8 cellular contexts compared by ENCODE assay signal in the genomic region with DNA sequence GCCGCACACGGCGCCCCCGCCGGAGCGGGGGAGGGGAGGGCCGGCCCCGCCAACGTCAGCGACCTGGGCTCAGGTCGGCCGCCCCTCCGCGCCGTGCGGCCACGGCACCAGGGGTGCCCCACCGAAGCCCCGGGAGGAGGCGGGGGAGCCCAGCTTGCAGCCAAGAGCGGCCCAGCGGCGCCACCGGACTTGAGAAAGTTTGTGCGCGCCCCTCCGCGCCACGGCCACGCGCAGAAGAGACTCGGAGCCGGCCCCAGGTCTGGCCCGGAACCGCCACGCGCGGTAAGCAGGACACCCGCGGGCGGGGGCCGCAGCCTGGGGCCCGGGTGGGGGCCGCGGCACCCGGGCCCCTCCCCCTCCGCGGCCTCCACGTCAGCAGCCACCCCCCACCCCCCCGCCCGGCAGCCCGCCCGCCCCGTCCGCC. TPM values are rescaled to one million over a fixed set of nuclear protein-coding genes. Genes with fewer than 3 reads are reported as not detected.
DNase-seq lines count a peak whose midpoint lies in the region; ATAC-seq and TF ChIP-seq lines count a peak whose summit lies in the region.

No MANE protein-coding gene starts in this region.

- in situ Hi-C loops in brain microvascular endothelial cell (cut with HindIII; ENCODE audit: low pct_ligation_motif_present, low sequenced_read_pairs) = no loop called here

- WGBS in stomach, 5 donors = 0 to 1% (median 0%) methylated on average over 14 to 47 of the region's 55 CpGs; no CpG with 5 or more reads in 1 of the 5 donors

- intact Hi-C loops in stomach (cut with DNase I; ENCODE audit: low total_unique reads) = no loop called here

- peak; percentile 26 for ATAC-seq in GM21717 (IDR thresholded peaks at IDR 0.05; ENCODE audit: unreplicated experiment)

- H3K9me3 ChIP-seq in stomach = no peaks in the 10 kb centered on the region

- peaks cover 25 to 65% (median 53%) of the 10 kb centered on the region in 4 donors for H3K4me1 ChIP-seq in stomach

- H3K27me3 ChIP-seq in brain microvascular endothelial cell (replicated peaks) (no peaks in the 10 kb centered on the region), kidney epithelial cell (ENCODE audit: control insufficient read depth, insufficient read depth, low read length) (no peaks in the 10 kb centered on the region), stomach (no peaks in the 10 kb centered on the region)

- H3K27ac ChIP-seq in brain microvascular endothelial cell = peak overlapping the region; percentile 92
- peak overlapping the region; percentile 94 to 98 (median 97) for H3K27ac ChIP-seq in stomach

- peak; percentile 10 for DNase-seq in ELF-1 (ENCODE audit: low read depth, low spot score)
- peak; percentile 44 for DNase-seq in NCI-H69 (lab: John Stamatoyannopoulos, UW)
- DNase-seq in brain microvascular endothelial cell = no peak
- no peak for DNase-seq in kidney epithelial cell (ENCODE audit: low read depth)
- peak; percentile 47 for DNase-seq in stomach
- no peak for DNase-seq in stimulated activated CD4-positive, alpha-beta T cell treated with anti-CD3 and anti-CD28 coated beads, Interleukin-1b, Interleukin-23, amount 100 ng/mL, for 48 hours
- no peak for DNase-seq in NCI-H1417 treated with DMSO at 0.1 percent for 48 hours (lab: John Stamatoyannopoulos, UW)

- H3K36me3 ChIP-seq in brain microvascular endothelial cell (replicated peaks) (peaks cover 18% of the 10 kb centered on the region), kidney epithelial cell (ENCODE audit: control insufficient read depth, insufficient read depth, low read length) (peaks cover 2% of the 10 kb centered on the region), stomach (peaks cover 0 to 18% (median 13%) of the 10 kb centered on the region in 4 donors)

- no peak for TF ChIP-seq EP300 in stomach (IDR thresholded peaks at IDR 0.05)

- TF ChIP-seq POLR2A in stomach (IDR thresholded peaks at IDR 0.05) = no peak

- TF ChIP-seq CTCF in brain microvascular endothelial cell (IDR thresholded peaks at IDR 0.05; ENCODE audit: low read depth, low read length, missing control alignments) = no peak
- no peak for TF ChIP-seq CTCF in kidney epithelial cell (IDR thresholded peaks at IDR 0.05; ENCODE audit: insufficient read depth, low read length, poor library complexity, severe bottlenecking)
- no peak for TF ChIP-seq CTCF in stomach (IDR thresholded peaks at IDR 0.05)

- H3K4me3 ChIP-seq in brain microvascular endothelial cell (ENCODE audit: low read depth, low read length) (peak overlapping the region; percentile 79), kidney epithelial cell (ENCODE audit: low read depth, low read length) (peak overlapping the region; percentile 56), stomach (peak overlapping the region; percentile 95 to 98 (median 97))

RNA-seq across cellular contexts. Expression of a gene that starts 43.2 kb away (rescaled TPM):
- total RNA-seq in kidney epithelial cell (405 and 510 TPM in 2 replicates), stomach (100 to 1,000 TPM; 350 to 752 (median 530) TPM)
- 100 to 1,000 TPM; 171 to 207 (median 173) TPM for polyA plus RNA-seq in stomach

RNA-seq across cellular contexts. Expression of a gene that starts 43.4 kb away (rescaled TPM):
- total RNA-seq in kidney epithelial cell (333 and 350 TPM in 2 replicates), stomach (100 to 1,000 TPM in 4 of 5 donors, 10 to 100 TPM in 1; 88.7 to 603 (median 272) TPM)
- 100 to 1,000 TPM; 104 to 169 (median 164) TPM for polyA plus RNA-seq in stomach

Comparison
In these comparisons a context has a peak if more than half of its experiments do, and no peak if none do; other contexts are left out.
1. DNase-seq: peak in ELF-1 (single experiment), NCI-H69 (single experiment) and stomach (single experiment); none in brain microvascular endothelial cell (single experiment), kidney epithelial cell (single experiment), stimulated activated CD4-positive, alpha-beta T cell treated with anti-CD3 and anti-CD28 coated beads, Interleukin-1b, Interleukin-23, amount 100 ng/mL, for 48 hours (single experiment) and NCI-H1417 treated with DMSO at 0.1 percent for 48 hours (single experiment).
2. Peak in every context shown above with its lines, with median percentiles within 50 percentile points of each other: H3K4me3 ChIP-seq.